Comparison of ENCODE assay signal across 20 cellular contexts in genomic region chr21:42942244-42942643, GRCh38. TPM values are rescaled to one million over a fixed set of nuclear protein-coding genes. Genes with fewer than 3 reads are reported as not detected.
"Had no signal": no experiment of that assay in that cellular context is flagged by ENCODE, and none has a peak within 500 bp of the region (broad histone marks: within the 10 kb centered on the region; RNA-seq: fewer than 3 reads in every experiment).

No MANE protein-coding gene starts in this region.

- H3K9me3 ChIP-seq: esophagus squamous epithelium, right atrium auricular region, stomach, testis had no signal

- H3K36me3 ChIP-seq: esophagus squamous epithelium, right atrium auricular region, stomach had no signal

- H3K27me3 ChIP-seq: dorsolateral prefrontal cortex, esophagus squamous epithelium, right atrium auricular region, stomach, testis had no signal

- H3K27ac ChIP-seq: dorsolateral prefrontal cortex, right atrium auricular region, stomach, testis had no signal

- H3K9me3 Mint-ChIP-seq: activated naive CD4-positive, alpha-beta T cell treated with anti-CD3 and anti-CD28 coated beads, Interleukin-2, amount 10 ng/mL, durations not matched to agents 7 days and 5 days; mesothelial cell of epicardium; nephron progenitor cell had no signal

- H3K4me3 Mint-ChIP-seq: activated naive CD4-positive, alpha-beta T cell treated with anti-CD3 and anti-CD28 coated beads, Interleukin-2, amount 10 ng/mL, durations not matched to agents 7 days and 5 days; mesothelial cell of epicardium; nephron progenitor cell had no signal

- H3K4me3 ChIP-seq: dorsolateral prefrontal cortex, esophagus squamous epithelium, right atrium auricular region, stomach, testis had no signal

- H3K27ac Mint-ChIP-seq: activated naive CD4-positive, alpha-beta T cell treated with anti-CD3 and anti-CD28 coated beads, Interleukin-2, amount 10 ng/mL, durations not matched to agents 7 days and 5 days; mesothelial cell of epicardium had no signal

- DNase-seq: activated CD4-positive, alpha-beta T cell treated with anti-CD3 and anti-CD28 coated beads, Interleukin-2, amount 50 U/mL, for 48 hours; activated naive CD4-positive, alpha-beta T cell treated with anti-CD3 and anti-CD28 coated beads, Interleukin-2, amount 10 ng/mL, durations not matched to agents 7 days and 5 days; activated T-cell treated with anti-CD3 and anti-CD28 coated beads, Interleukin-2, amount 50 U/mL, for 1 hour; esophagus squamous epithelium; foreskin fibroblast; glutamatergic neuron; hypothalamus; kidney glomerular epithelial cell; nephron progenitor cell; occipital lobe; stomach; T-helper 1 cell; T1000; testis had no signal

- H3K36me3 Mint-ChIP-seq: activated naive CD4-positive, alpha-beta T cell treated with anti-CD3 and anti-CD28 coated beads, Interleukin-2, amount 10 ng/mL, durations not matched to agents 7 days and 5 days had no signal

- H3K4me1 Mint-ChIP-seq: activated naive CD4-positive, alpha-beta T cell treated with anti-CD3 and anti-CD28 coated beads, Interleukin-2, amount 10 ng/mL, durations not matched to agents 7 days and 5 days had no signal

RNA-seq across cellular contexts. Expression of gene ERVH48-1, which starts 16.8 kb away (rescaled TPM):
- total RNA-seq: cardiac septum, dorsolateral prefrontal cortex, occipital lobe, posterior vena cava, right atrium auricular region, urinary bladder had no signal
- polyA plus RNA-seq: stomach, urinary bladder had no signal
